1 cellular context compared by ENCODE assay signal in genomic region chr19:14434157-14434501, GRCh38.
TF ChIP-seq lines count a peak whose summit lies in the region.

No MANE protein-coding gene starts in this region.

TF ChIP-seq in K562, 482 proteins besides CTCF, POLR2A, EP300 and RAD21:
- TF ChIP-seq KAT2B (IDR thresholded peaks at IDR 0.05; ENCODE audit: low read depth, low read length) (no peak), BRD4 (IDR thresholded peaks at IDR 0.05) (0 out of 2 replicates have a peak, but pooled peaks have one; percentile 9), ARID4B (CRISPR knock-in tag; IDR thresholded peaks at IDR 0.05) (0 out of 2 replicates have a peak, but pooled peaks have one; percentile 2), KAT7 (CRISPR knock-in tag; IDR thresholded peaks at IDR 0.05; ENCODE audit: borderline replicate concordance) (no peak), FOXP4 (CRISPR knock-in tag; IDR thresholded peaks at IDR 0.05; ENCODE audit: borderline replicate concordance) (0 out of 2 replicates have a peak, but pooled peaks have one; percentile 6), HNRNPK (IDR thresholded peaks at IDR 0.05; ENCODE audit: low read depth, low read length, poor library complexity, severe bottlenecking) (no peak), KLF10 (CRISPR knock-in tag; IDR thresholded peaks at IDR 0.05) (no peak), ATF4 (CRISPR knock-in tag; IDR thresholded peaks at IDR 0.05) (no peak), XRCC5 (IDR thresholded peaks at IDR 0.05; ENCODE audit: low read depth, low read length) (no peak), MAX (CRISPR knock-in tag; IDR thresholded peaks at IDR 0.05) (0 out of 2 replicates have a peak, but pooled peaks have one; percentile 2), USF2 (CRISPR knock-in tag; IDR thresholded peaks at IDR 0.05) (peak; percentile 15; the same call in 1 of the 2 replicates), RBFOX2 (IDR thresholded peaks at IDR 0.05; ENCODE audit: low read depth, low read length) (0 out of 2 replicates have a peak, but pooled peaks have one; percentile 11), POLR2G (IDR thresholded peaks at IDR 0.05; ENCODE audit: low read depth, low read length) (no peak), TEAD1 (CRISPR knock-in tag; IDR thresholded peaks at IDR 0.05) (0 out of 4 replicates have a peak, but pooled peaks of 1 of the 2 experiments have one; percentile 50), TAF15 (IDR thresholded peaks at IDR 0.05; ENCODE audit: low read depth, low read length) (no peak), HNRNPLL (IDR thresholded peaks at IDR 0.05; ENCODE audit: low read depth, low read length, poor library complexity, severe bottlenecking) (peak; percentile 6)
